In genomic region chr12:55619352-55620138, GRCh38 we compare ENCODE assay signal across 9 cellular contexts. TPM values are rescaled to one million over a fixed set of nuclear protein-coding genes. Genes with fewer than 3 reads are reported as not detected.
DNase-seq lines count a peak whose midpoint lies in the region; ATAC-seq, FAIRE-seq and TF ChIP-seq lines count a peak whose summit lies in the region.
"Had no signal": no experiment of that assay in that cellular context is flagged by ENCODE, and none has a peak within 500 bp of the region (broad histone marks: within the 10 kb centered on the region; RNA-seq: fewer than 3 reads in every experiment).

No MANE protein-coding gene starts in this region.

- CTCF ChIA-PET in A549 (lab: Yijun Ruan, JAX) = interaction anchor here (0.6 to 3.8 kb wide), 24 partner anchors 8 to 1088 kb away, joined by 3 to 34 read pairs (median 4); partner anchors contain the start of gene OR10P1
- CTCF ChIA-PET in HEK293 (lab: Yijun Ruan, JAX) = interaction anchor here (0.6 to 4.7 kb wide), 18 partner anchors 8 to 581 kb away, joined by 3 to 38 read pairs (median 4); no protein-coding TSS in a partner anchor

- H3K9me3 Mint-ChIP-seq in astrocyte (ENCODE audit: unreplicated experiment) = peaks cover 24% of the 10 kb centered on the region

- peak; percentile 89 to 98 for ATAC-seq in A549
- peak; percentile 76 to 87 for ATAC-seq in gastrocnemius medialis

- H3K9me3 ChIP-seq in A549 (peaks cover 10% of the 10 kb centered on the region; the same call in 2 of the 3 replicates), HEK293 (ENCODE audit: control insufficient read depth, insufficient read depth, low read depth, low read length) (no peaks in the 10 kb centered on the region; the same call in 1 of the 2 replicates), astrocyte (ENCODE audit: insufficient read depth, low read depth, low read length) (no peaks in the 10 kb centered on the region), gastrocnemius medialis (peaks cover 0 to 8% (median 0%) of the 10 kb centered on the region in 3 donors)

- H3K4me3 Mint-ChIP-seq in astrocyte (ENCODE audit: unreplicated experiment) = no peak overlapping the region
- H3K4me3 Mint-ChIP-seq: IgD-negative memory B cell had no signal

- TF ChIP-seq EP300 in A549 (IDR thresholded peaks at IDR 0.05) = no peak

- POLR2A ChIA-PET in A549 (lab: Yijun Ruan, JAX) = no interaction called here
- POLR2A ChIA-PET in HEK293 (lab: Yijun Ruan, JAX) = no interaction called here

- H3K36me3 ChIP-seq in HEK293 (ENCODE audit: control insufficient read depth in 2 of 2, insufficient read depth in 1 of 2, low read length in 2 of 2) (no peaks in the 10 kb centered on the region), astrocyte (ENCODE audit: insufficient read depth, low read length) (no peaks in the 10 kb centered on the region), gastrocnemius medialis (no peaks in the 10 kb centered on the region)

- peak; percentile 91 to 94 for DNase-seq in A549 (ENCODE audit: low read depth in 1 of 2, low spot score in 1 of 2)
- peak; percentile 56 for DNase-seq in GM10266 (ENCODE audit: extremely low spot score)
- peak; percentile 59 for DNase-seq in OCI-M2 (lab: John Stamatoyannopoulos, UW; ENCODE audit: unreplicated experiment)
- DNase-seq in astrocyte (ENCODE audit: low read depth) = peak; percentile 84
- peak; percentile 72 for DNase-seq in hepatic stellate cell (ENCODE audit: low spot score)
- no peak for DNase-seq in gastrocnemius medialis

- in situ Hi-C loops in gastrocnemius medialis (cut with MboI; ENCODE audit: low sequenced_read_pairs in 4 of 4) = loop anchor here (10.0 to 25.0 kb wide), 2 partner anchors 425 to 432 kb away; no protein-coding TSS in a partner anchor

- FAIRE-seq in A549 (lab: Jason Lieb, UNC) = peak; percentile 99
- FAIRE-seq in astrocyte (lab: Jason Lieb, UNC) = peak; percentile 97

- H2AFZ ChIP-seq in astrocyte (ENCODE audit: low read depth, low read length) = peak overlapping the region; percentile 48

- peak overlapping the region; percentile 68 for H3K27ac Mint-ChIP-seq in astrocyte (ENCODE audit: unreplicated experiment)
- H3K27ac Mint-ChIP-seq: IgD-negative memory B cell had no signal

- H3K27me3 ChIP-seq in astrocyte (ENCODE audit: insufficient read depth, low read length) (no peaks in the 10 kb centered on the region), gastrocnemius medialis (peaks cover 0 to 4% (median 0%) of the 10 kb centered on the region in 3 donors)

- TF ChIP-seq CTCF in A549 (IDR thresholded peaks at IDR 0.05) = peak; percentile 98
- TF ChIP-seq CTCF in GM10266 (IDR thresholded peaks at IDR 0.05; ENCODE audit: control insufficient read depth, insufficient read depth, low read depth, missing control alignments) = peak; percentile 69
- TF ChIP-seq CTCF in HEK293 (tag by site-specific recombination; IDR thresholded peaks at IDR 0.05) = peak; percentile 77
- peak; percentile 90 for TF ChIP-seq CTCF in LNCAP (IDR thresholded peaks at IDR 0.05)
- TF ChIP-seq CTCF in astrocyte (IDR thresholded peaks at IDR 0.05; ENCODE audit: insufficient read depth, low read depth, low read length) = peak; percentile 93
- peak; percentile 50 to 73 (median 58) for TF ChIP-seq CTCF in gastrocnemius medialis (IDR thresholded peaks at IDR 0.05 in 4 of 5, conservative IDR thresholded peaks at IDR 0.05 in 1 of 5)

- intact Hi-C loops in gastrocnemius medialis (cut with DNase I; ENCODE audit: low total_unique reads) = no loop called here

- H3K9ac ChIP-seq in astrocyte (ENCODE audit: low read length) = no peak overlapping the region

- H3K4me2 ChIP-seq in A549 (peak overlapping the region; percentile 39; the same call in 2 of the 3 replicates), astrocyte (ENCODE audit: low read length) (peak overlapping the region; percentile 21)

- H3K27me3 Mint-ChIP-seq in astrocyte (ENCODE audit: low read depth, unreplicated experiment) = peaks cover 2% of the 10 kb centered on the region

- no peaks in the 10 kb centered on the region for H3K79me2 ChIP-seq in astrocyte (ENCODE audit: insufficient read depth, low read length)

- H3K4me1 ChIP-seq in A549 = peaks cover 5% of the 10 kb centered on the region
- no peaks in the 10 kb centered on the region for H3K4me1 ChIP-seq in HEK293 (ENCODE audit: control insufficient read depth, insufficient read depth, low read length)
- no peaks in the 10 kb centered on the region for H3K4me1 ChIP-seq in astrocyte (ENCODE audit: insufficient read depth, low read length)
- no peaks in the 10 kb centered on the region for H3K4me1 ChIP-seq in gastrocnemius medialis

- TF ChIP-seq RAD21 in A549 (conservative IDR thresholded peaks at IDR 0.05 in 1 of 2, IDR thresholded peaks at IDR 0.05 in 1 of 2) = peak; percentile 91 to 92

- H3K4me1 Mint-ChIP-seq in astrocyte (ENCODE audit: low read depth, unreplicated experiment) = peaks cover 1% of the 10 kb centered on the region

- 2% methylated on average over 6 of the region's 6 CpGs for WGBS in A549 (ENCODE audit: missing lambda C conversion rate)

- H3K4me3 ChIP-seq in A549 (no peak overlapping the region), HEK293 (ENCODE audit: low read depth, low read length) (no peak overlapping the region), astrocyte (ENCODE audit: insufficient read depth, low read depth, low read length) (no peak overlapping the region), gastrocnemius medialis (no peak overlapping the region)

- no peaks in the 10 kb centered on the region for H3K36me3 Mint-ChIP-seq in astrocyte (ENCODE audit: low read depth, unreplicated experiment)
- H3K36me3 Mint-ChIP-seq: IgD-negative memory B cell had no signal

- no peaks in the 10 kb centered on the region for H4K20me1 ChIP-seq in astrocyte (ENCODE audit: insufficient read depth, low read length)

- TF ChIP-seq POLR2A in A549 (IDR thresholded peaks at IDR 0.05; ENCODE audit: low read length) (no peak), gastrocnemius medialis (IDR thresholded peaks at IDR 0.05) (no peak)

- H3K27ac ChIP-seq in A549 = peak overlapping the region in 1 of 2 experiments; percentile 38; a peak in 2 of 6 replicates
- no peak overlapping the region for H3K27ac ChIP-seq in HEK293 (ENCODE audit: extremely low read depth, low read depth, low read length)
- H3K27ac ChIP-seq in astrocyte (ENCODE audit: low read depth, low read length) = no peak overlapping the region
- H3K27ac ChIP-seq in gastrocnemius medialis = no peak overlapping the region

TF ChIP-seq in A549, 52 proteins besides CTCF, POLR2A, EP300 and RAD21 (continues in another document):
- no peak for TF ChIP-seq RNF2 (IDR thresholded peaks at IDR 0.05; ENCODE audit: borderline replicate concordance, low read depth)
- no peak; the same call in 1 of the 2 replicates for TF ChIP-seq MYC (IDR thresholded peaks at IDR 0.05; ENCODE audit: borderline replicate concordance, low read length)

TF ChIP-seq in HEK293, 187 proteins besides CTCF, POLR2A, EP300 and RAD21 (continues in another document):
- TF ChIP-seq ZNF660 (tag by site-specific recombination; IDR thresholded peaks at IDR 0.05) (peak; percentile 86), ZNF549 (tag by site-specific recombination; IDR thresholded peaks at IDR 0.05) (no peak), ZNF837 (tag by site-specific recombination; IDR thresholded peaks at IDR 0.05) (no peak), ZNF266 (tag by site-specific recombination; IDR thresholded peaks at IDR 0.05; ENCODE audit: low read depth) (no peak), ZNF654 (tag by site-specific recombination; IDR thresholded peaks at IDR 0.05; ENCODE audit: low read depth) (peak; percentile 99), ZBTB48 (tag by site-specific recombination; IDR thresholded peaks at IDR 0.05) (no peak), ZFP37 (tag by site-specific recombination; IDR thresholded peaks at IDR 0.05) (no peak), GFI1B (tag by site-specific recombination; IDR thresholded peaks at IDR 0.05) (no peak), ZFP69B (tag by site-specific recombination; IDR thresholded peaks at IDR 0.05) (no peak), ZNF335 (tag by site-specific recombination; conservative IDR thresholded peaks at IDR 0.05) (no peak), ZNF473 (tag by site-specific recombination; IDR thresholded peaks at IDR 0.05) (no peak), ZNF426 (tag by site-specific recombination; IDR thresholded peaks at IDR 0.05) (no peak)
- TF ChIP-seq, protein P1, sequence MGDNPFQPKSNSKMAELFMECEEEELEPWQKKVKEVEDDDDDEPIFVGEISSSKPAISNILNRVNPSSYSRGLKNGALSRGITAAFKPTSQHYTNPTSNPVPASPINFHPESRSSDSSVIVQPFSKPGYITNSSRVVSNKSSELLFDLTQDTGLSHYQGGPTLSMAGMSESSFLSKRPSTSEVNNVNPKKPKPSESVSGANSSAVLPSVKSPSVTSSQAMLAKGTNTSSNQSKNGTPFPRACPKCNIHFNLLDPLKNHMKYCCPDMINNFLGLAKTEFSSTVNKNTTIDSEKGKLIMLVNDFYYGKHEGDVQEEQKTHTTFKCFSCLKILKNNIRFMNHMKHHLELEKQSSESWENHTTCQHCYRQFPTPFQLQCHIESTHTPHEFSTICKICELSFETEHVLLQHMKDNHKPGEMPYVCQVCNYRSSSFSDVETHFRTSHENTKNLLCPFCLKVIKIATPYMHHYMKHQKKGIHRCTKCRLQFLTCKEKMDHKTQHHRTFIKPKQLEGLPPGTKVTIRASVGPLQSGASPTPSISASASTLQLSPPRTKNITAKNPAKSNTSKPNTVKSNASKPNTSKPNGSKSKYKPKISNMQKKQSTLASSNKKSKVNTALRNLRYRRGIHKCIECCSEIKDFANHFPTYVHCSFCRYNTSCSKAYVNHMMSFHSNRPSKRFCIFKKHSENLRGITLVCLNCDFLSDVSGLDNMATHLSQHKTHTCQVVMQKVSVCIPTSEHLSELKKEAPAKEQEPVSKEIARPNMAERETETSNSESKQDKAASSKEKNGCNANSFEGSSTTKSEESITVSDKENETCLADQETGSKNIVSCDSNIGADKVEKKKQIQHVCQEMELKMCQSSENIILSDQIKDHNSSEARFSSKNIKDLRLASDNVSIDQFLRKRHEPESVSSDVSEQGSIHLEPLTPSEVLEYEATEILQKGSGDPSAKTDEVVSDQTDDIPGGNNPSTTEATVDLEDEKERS (tag by site-specific recombination; IDR thresholded peaks at IDR 0.05) = no peak

RNA-seq across cellular contexts. Expression of gene OR10P1, which starts 17.1 kb away (rescaled TPM):
- polyA plus RNA-seq in A549 (2011; rRNA removed) (not detected in 2 replicates), A549 (2017; fragmentation: RNase III; extraction: RNeasy Plus Mini Kit Qiagen cat#74134 plus additional on column Dnase treatment) (not detected in 3 replicates)
- polyA plus RNA-seq in A549 (2012; cell fraction: cytosol; rRNA removed) = not detected in 2 replicates
- polyA plus RNA-seq in A549 (2012; cell fraction: nucleus; rRNA removed) = not detected in 2 replicates
- polyA minus RNA-seq in A549 (2011; rRNA and poly(A)+ RNA removed) = not detected in 2 replicates
- total RNA-seq in astrocyte (not detected in 2 replicates), gastrocnemius medialis (not detected)
- polyA plus RNA-seq: IgD-negative memory B cell had no signal

RNA-seq across cellular contexts. Expression of gene OR2AP1, which starts 47.3 kb away (rescaled TPM):
- not detected in 2 replicates for polyA plus RNA-seq in A549 (2011; rRNA removed)
- not detected in 2 replicates for polyA plus RNA-seq in A549 (2012; cell fraction: cytosol; rRNA removed)
- not detected in 2 replicates for polyA plus RNA-seq in A549 (2012; cell fraction: nucleus; rRNA removed)
- not detected in 3 replicates for polyA plus RNA-seq in A549 (2017; fragmentation: RNase III; extraction: RNeasy Plus Mini Kit Qiagen cat#74134 plus additional on column Dnase treatment)
- polyA minus RNA-seq in A549 (2011; rRNA and poly(A)+ RNA removed) = not detected in 2 replicates
- not detected in 2 replicates for total RNA-seq in astrocyte
- total RNA-seq in gastrocnemius medialis = not detected
- polyA plus RNA-seq: IgD-negative memory B cell had no signal

Comparison
In these comparisons a context has a peak if more than half of its experiments do, and no peak if none do; other contexts are left out.
1. DNase-seq: peak in A549 (2 of 2), GM10266 (single experiment), OCI-M2 (single experiment), astrocyte (single experiment) and hepatic stellate cell (single experiment); none in gastrocnemius medialis (0 of 2).
2. Of the 5 proteins assayed by ChIP-seq in both HEK293 and A549: peak only in HEK293: none; only in A549: none; in both: CTCF; in neither: 4.
3. Peak in every context shown above with its lines, with median percentiles within 50 percentile points of each other: CTCF ChIP-seq.